In the genomic region with DNA sequence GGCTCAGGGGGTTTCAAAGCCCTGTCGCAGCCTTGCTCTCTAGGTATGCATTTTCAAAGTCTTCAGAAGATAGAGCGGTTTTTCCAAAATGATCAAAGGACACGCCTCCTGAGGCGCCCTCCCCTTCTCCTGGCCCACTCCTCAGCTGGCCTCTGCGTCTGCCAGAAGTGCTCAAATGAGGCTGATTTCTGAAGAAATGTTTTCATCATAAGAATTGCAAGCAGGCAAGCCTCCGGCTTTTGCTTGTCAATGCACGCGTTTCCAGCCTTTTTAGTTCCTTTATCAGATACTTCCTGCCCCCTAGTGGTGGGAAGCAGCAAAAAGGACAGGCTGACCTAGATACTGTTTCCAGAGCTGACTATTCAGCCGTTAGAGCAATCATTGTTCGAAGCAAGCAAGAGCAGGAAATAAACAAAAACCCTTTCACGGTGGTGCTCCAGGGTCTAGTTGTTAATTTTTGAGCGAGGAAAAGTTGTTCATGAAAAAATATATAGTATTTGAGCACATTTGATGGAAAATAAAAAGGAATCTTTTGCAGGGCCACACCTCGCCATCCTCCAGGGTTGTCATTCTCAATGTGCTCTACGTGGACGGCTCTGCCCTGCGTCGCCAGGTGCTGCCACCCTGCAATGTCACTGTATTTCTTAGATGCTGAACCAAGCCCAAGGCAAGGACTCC, we compare ENCODE assay signal across 8 cellular contexts.
DNase-seq lines count a peak whose midpoint lies in the region; ATAC-seq and TF ChIP-seq lines count a peak whose summit lies in the region.

No MANE protein-coding gene starts in this region.

- WGBS in right lobe of liver (ENCODE audit: insufficient coverage, low coverage, low lambda C conversion rate, missing lambda C conversion rate) = 17% methylated on average over 16 of the region's 17 CpGs

- TF ChIP-seq CTCF in right lobe of liver (IDR thresholded peaks at IDR 0.05) = peak; percentile 82 to 90 (median 89)

- intact Hi-C loops in right lobe of liver (cut with DNase I) = no loop called here

- peaks cover 0 to 6% of the 10 kb centered on the region in 2 experiments for H3K9me3 ChIP-seq in CD4-positive, CD25-positive, alpha-beta regulatory T cell (ENCODE audit: control insufficient read depth in 2 of 2, low read length in 2 of 2)
- no peaks in the 10 kb centered on the region for H3K9me3 ChIP-seq in right lobe of liver

- peaks cover 24% of the 10 kb centered on the region for H3K4me1 ChIP-seq in CD4-positive, CD25-positive, alpha-beta regulatory T cell (ENCODE audit: control insufficient read depth, insufficient read depth, low read length, poor library complexity, severe bottlenecking)
- H3K4me1 ChIP-seq in right lobe of liver = peaks cover 0 to 4% (median 0%) of the 10 kb centered on the region in 4 donors

- peaks cover 8% of the 10 kb centered on the region for H3K36me3 Mint-ChIP-seq in CD4-positive, CD25-positive, alpha-beta regulatory T cell

- peak overlapping the region; percentile 57 for H3K27ac ChIP-seq in CD4-positive, CD25-positive, alpha-beta regulatory T cell (ENCODE audit: insufficient read depth, low read length, poor library complexity, severe bottlenecking)
- no peak overlapping the region for H3K27ac ChIP-seq in right lobe of liver

- H3K9me3 Mint-ChIP-seq in CD4-positive, CD25-positive, alpha-beta regulatory T cell = peaks cover 2 to 23% (median 5%) of the 10 kb centered on the region in 7 donors

- H3K4me1 Mint-ChIP-seq in CD4-positive, CD25-positive, alpha-beta regulatory T cell = peaks cover 27 to 52% (median 34%) of the 10 kb centered on the region in 4 donors

- ATAC-seq in CD4-positive, CD25-positive, alpha-beta regulatory T cell (ENCODE audit: low read depth in 2 of 2) = peak; percentile 89 to 90
- peak; percentile 92 for ATAC-seq in GM19397 (IDR thresholded peaks at IDR 0.05; ENCODE audit: unreplicated experiment)
- peak; percentile 96 for ATAC-seq in HG03571 (IDR thresholded peaks at IDR 0.05; ENCODE audit: unreplicated experiment)
- ATAC-seq in right lobe of liver = peak; percentile 95 to 100 (median 98)

- DNase-seq in CD4-positive, CD25-positive, alpha-beta regulatory T cell = peak; percentile 66 to 95 (median 88)
- DNase-seq in NCI-H748 (lab: John Stamatoyannopoulos, UW; ENCODE audit: unreplicated experiment) (peak; percentile 93), dermis microvascular lymphatic vessel endothelial cell (ENCODE audit: low read depth in 2 of 2) (peak; percentile 84), right lobe of liver (peak; percentile 62 to 80 (median 66))
- DNase-seq in activated CD4-positive, alpha-beta T cell treated with anti-CD3 and anti-CD28 coated beads, Interleukin-2, amount 50 U/mL, for 4 hours = peak; percentile 81 to 82
- DNase-seq in stimulated activated CD4-positive, alpha-beta T cell treated with anti-CD3 and anti-CD28 coated beads, TNF-alpha, amount 100 ng/mL, for 4 hours (ENCODE audit: low read depth in 3 of 3) = peak; percentile 43 to 74 (median 55)

- H3K4me3 Mint-ChIP-seq in CD4-positive, CD25-positive, alpha-beta regulatory T cell = peak overlapping the region; percentile 5 to 80 (median 53)

- peak overlapping the region; percentile 60 for H3K4me3 ChIP-seq in CD4-positive, CD25-positive, alpha-beta regulatory T cell (ENCODE audit: low read depth, low read length)
- H3K4me3 ChIP-seq in right lobe of liver = no peak overlapping the region

- H3K27ac Mint-ChIP-seq in CD4-positive, CD25-positive, alpha-beta regulatory T cell = peak overlapping the region; percentile 93 to 97 (median 94)

- no peaks in the 10 kb centered on the region for H3K27me3 Mint-ChIP-seq in CD4-positive, CD25-positive, alpha-beta regulatory T cell

- no peaks in the 10 kb centered on the region for H3K36me3 ChIP-seq in CD4-positive, CD25-positive, alpha-beta regulatory T cell (ENCODE audit: control insufficient read depth, insufficient read depth, low read length)
- H3K36me3 ChIP-seq in right lobe of liver = no peaks in the 10 kb centered on the region

- TF ChIP-seq POLR2A in right lobe of liver (IDR thresholded peaks at IDR 0.05) = no peak

- no peaks in the 10 kb centered on the region for H3K27me3 ChIP-seq in CD4-positive, CD25-positive, alpha-beta regulatory T cell (ENCODE audit: control insufficient read depth, insufficient read depth, low read length)
- H3K27me3 ChIP-seq in right lobe of liver = no peaks in the 10 kb centered on the region
